ENCODE assay signal across 10 cellular contexts in genomic region chr1:150615346-150616201, GRCh38. TPM values are rescaled to one million over a fixed set of nuclear protein-coding genes. Genes with fewer than 3 reads are reported as not detected.
A peak's percentile ranks its signal among the peaks of the same experiment; 100 is the strongest.
DNase-seq lines count a peak whose midpoint lies in the region; ATAC-seq and TF ChIP-seq lines count a peak whose summit lies in the region.
"Had no signal": no experiment of that assay in that cellular context is flagged by ENCODE, and none has a peak within 500 bp of the region (broad histone marks: within the 10 kb centered on the region; RNA-seq: fewer than 3 reads in every experiment).

No MANE protein-coding gene starts in this region.

- DNase-seq in CD8-positive, alpha-beta memory T cell, result peak in 2 of 5 donors; percentile 14 to 36
- no peak for DNase-seq in foreskin melanocyte
- DNase-seq in omental fat pad (ENCODE audit: low spot score), result no peak
- no peak for DNase-seq in NCI-H524 (lab: John Stamatoyannopoulos, UW)
- DNase-seq: NCI-H226 had no signal

- peak overlapping the region; percentile 58 for H3K27ac ChIP-seq in CD8-positive, alpha-beta memory T cell (ENCODE audit: low read depth, low read length)
- H3K27ac ChIP-seq in KMS-11 (no peak overlapping the region), muscle layer of duodenum (ENCODE audit: low read length) (peak overlapping the region; percentile 70)

- POLR2A ChIA-PET in CD8-positive, alpha-beta memory T cell (lab: Charles Lee), result interaction anchor here (0.5 to 3.0 kb wide), 6 partner anchors 13 to 55 kb away, joined by 3 to 18 read pairs (median 5); partner anchors contain the start of gene MCL1

- peak overlapping the region; percentile 9 to 75 (median 58) for H3K4me3 Mint-ChIP-seq in CD8-positive, alpha-beta memory T cell
- H3K4me3 Mint-ChIP-seq in activated naive CD8-positive, alpha-beta T cell, result peak overlapping the region; percentile 51

- no peaks in the 10 kb centered on the region for H3K27me3 ChIP-seq in CD8-positive, alpha-beta memory T cell (ENCODE audit: insufficient read depth, low read length, poor library complexity, severe bottlenecking)
- H3K27me3 ChIP-seq in KMS-11 (ENCODE audit: insufficient read depth, low read depth) (no peaks in the 10 kb centered on the region), muscle layer of duodenum (ENCODE audit: low read depth, low read length) (no peaks in the 10 kb centered on the region)

- H3K36me3 ChIP-seq in CD8-positive, alpha-beta memory T cell (ENCODE audit: insufficient read depth, low read length), result peaks cover 7% of the 10 kb centered on the region
- H3K36me3 ChIP-seq in KMS-11 (ENCODE audit: insufficient read depth) (no peaks in the 10 kb centered on the region; the same call in 1 of the 2 replicates), muscle layer of duodenum (ENCODE audit: control insufficient read depth in 1 of 2, insufficient read depth in 2 of 2, low read length in 2 of 2) (peaks cover 5 to 13% of the 10 kb centered on the region in 2 donors)

- H2AFZ ChIP-seq in KMS-11 (ENCODE audit: low read depth), result no peak overlapping the region

- CTCF ChIA-PET in CD8-positive, alpha-beta memory T cell (lab: Charles Lee), result interaction anchor here (1.0 to 11.8 kb wide), 5 partner anchors 11 to 83 kb away, joined by 3 to 244 read pairs (median 4); partner anchors contain the start of genes ENSA and MCL1

- H3K27ac Mint-ChIP-seq in CD8-positive, alpha-beta memory T cell, result peak overlapping the region; percentile 59 to 96 (median 93)
- peak overlapping the region; percentile 85 for H3K27ac Mint-ChIP-seq in activated naive CD8-positive, alpha-beta T cell

- ATAC-seq in GM21526 (IDR thresholded peaks at IDR 0.05; ENCODE audit: low FRiP score, unreplicated experiment), result no peak
- no peak for ATAC-seq in omental fat pad (ENCODE audit: low FRiP score)

- H3K9ac ChIP-seq in KMS-11, result no peak overlapping the region

- H3K9me3 Mint-ChIP-seq in CD8-positive, alpha-beta memory T cell, result no peaks in the 10 kb centered on the region
- H3K9me3 Mint-ChIP-seq in activated naive CD8-positive, alpha-beta T cell (ENCODE audit: low read depth), result no peaks in the 10 kb centered on the region

- no peak overlapping the region for H3K4me3 ChIP-seq in CD8-positive, alpha-beta memory T cell (ENCODE audit: low read length)
- H3K4me3 ChIP-seq in KMS-11 (IDR thresholded peaks at IDR 0.05; ENCODE audit: insufficient read depth, low read depth, low read length), result no peak overlapping the region
- no peak overlapping the region for H3K4me3 ChIP-seq in muscle layer of duodenum (ENCODE audit: low read depth in 1 of 2, low read length in 2 of 2)
- H3K4me3 ChIP-seq: coronary artery had no signal

- no peaks in the 10 kb centered on the region for H4K20me1 ChIP-seq in KMS-11 (ENCODE audit: insufficient read depth)

- peaks cover 65% of the 10 kb centered on the region for H3K4me1 ChIP-seq in CD8-positive, alpha-beta memory T cell (ENCODE audit: insufficient read depth, low read length)
- H3K4me1 ChIP-seq in KMS-11 (ENCODE audit: low read depth, poor library complexity, severe bottlenecking) (peaks cover 48% of the 10 kb centered on the region), muscle layer of duodenum (ENCODE audit: control insufficient read depth in 1 of 2, insufficient read depth in 2 of 2, low read length in 2 of 2) (peaks cover 19% of the 10 kb centered on the region in 2 donors)

- no peaks in the 10 kb centered on the region for H3K27me3 Mint-ChIP-seq in CD8-positive, alpha-beta memory T cell
- no peaks in the 10 kb centered on the region for H3K27me3 Mint-ChIP-seq in activated naive CD8-positive, alpha-beta T cell

- H3K9me3 ChIP-seq in CD8-positive, alpha-beta memory T cell (ENCODE audit: low read length), result no peaks in the 10 kb centered on the region
- no peaks in the 10 kb centered on the region for H3K9me3 ChIP-seq in muscle layer of duodenum (ENCODE audit: control insufficient read depth in 1 of 2, low read length in 2 of 2)

- H3K4me2 ChIP-seq in KMS-11, result no peak overlapping the region

- peaks cover 0 to 36% (median 8%) of the 10 kb centered on the region in 3 donors for H3K36me3 Mint-ChIP-seq in CD8-positive, alpha-beta memory T cell
- peaks cover 23% of the 10 kb centered on the region for H3K36me3 Mint-ChIP-seq in activated naive CD8-positive, alpha-beta T cell

- H3K79me2 ChIP-seq in KMS-11 (ENCODE audit: insufficient read depth, low read depth), result no peaks in the 10 kb centered on the region

- TF ChIP-seq CTCF in KMS-11 (conservative IDR thresholded peaks at IDR 0.05; ENCODE audit: low read depth, low read length) (peak; percentile 24; the same call in 1 of the 2 replicates), omental fat pad (IDR thresholded peaks at IDR 0.05) (no peak)

- H3K4me1 Mint-ChIP-seq in CD8-positive, alpha-beta memory T cell, result peaks cover 58 to 77% (median 69%) of the 10 kb centered on the region in 3 donors
- peaks cover 72% of the 10 kb centered on the region for H3K4me1 Mint-ChIP-seq in activated naive CD8-positive, alpha-beta T cell (ENCODE audit: low read depth)

RNA-seq across cellular contexts. Expression of gene ENSA, which starts 13.8 kb away (rescaled TPM):
- total RNA-seq in CD8-positive, alpha-beta memory T cell, result 100 to 1,000 TPM; 249 to 252 TPM
- 72.5 TPM for polyA plus RNA-seq in CD8-positive, alpha-beta memory T cell
- total RNA-seq in omental fat pad, result 100 to 1,000 TPM; 115 to 179 (median 155) TPM

RNA-seq across cellular contexts. Expression of gene MCL1, which starts 36.2 kb away (rescaled TPM):
- total RNA-seq in CD8-positive, alpha-beta memory T cell, result 100 to 1,000 TPM; 211 to 216 TPM
- 168 TPM for polyA plus RNA-seq in CD8-positive, alpha-beta memory T cell
- 100 to 1,000 TPM; 505 to 845 (median 657) TPM for total RNA-seq in omental fat pad
